ENCODE assay signal across 8 cellular contexts in genomic region chr19:4830332-4830731, GRCh38. TPM values are rescaled to one million over a fixed set of nuclear protein-coding genes. Genes with fewer than 3 reads are reported as not detected.
A peak's percentile ranks its signal among the peaks of the same experiment; 100 is the strongest.
DNase-seq lines count a peak whose midpoint lies in the region; ATAC-seq and TF ChIP-seq lines count a peak whose summit lies in the region.

No MANE protein-coding gene starts in this region.

- no peaks in the 10 kb centered on the region for H3K27me3 Mint-ChIP-seq in dendritic cell treated with granulocyte-macrophage colony-stimulating factor and Interleukin-4, amounts not matched to agents 40 ng/mL and 50 ng/mL, for 4 days
- peaks cover 23% of the 10 kb centered on the region for H3K27me3 Mint-ChIP-seq in neural crest cell (ENCODE audit: low read depth)

- peak overlapping the region; percentile 65 for H3K4me2 ChIP-seq in MM.1S (ENCODE audit: low read depth, low read length)

- CTCF ChIA-PET in BJ (lab: Yijun Ruan, JAX): interaction anchor here (0.6 to 1.6 kb wide), 2 partner anchors 26 to 27 kb away, joined by 3 to 8 read pairs; no protein-coding TSS in a partner anchor

- peaks cover 47% of the 10 kb centered on the region for H3K79me2 ChIP-seq in MM.1S (ENCODE audit: low read length)

- no peak for ATAC-seq in GM18505 (IDR thresholded peaks at IDR 0.05; ENCODE audit: unreplicated experiment)

- no peaks in the 10 kb centered on the region for H3K9me3 Mint-ChIP-seq in dendritic cell treated with granulocyte-macrophage colony-stimulating factor and Interleukin-4, amounts not matched to agents 40 ng/mL and 50 ng/mL, for 4 days
- H3K9me3 Mint-ChIP-seq in neural crest cell: no peaks in the 10 kb centered on the region

- intact Hi-C loops in dendritic cell treated with granulocyte-macrophage colony-stimulating factor and Interleukin-4, amounts not matched to agents 40 ng/mL and 50 ng/mL, for 4 days (cut with micrococcal nuclease): loop anchor here (2.0 kb wide), 1 partner anchor 14 kb away; no protein-coding TSS in a partner anchor

- H3K4me3 Mint-ChIP-seq in dendritic cell treated with granulocyte-macrophage colony-stimulating factor and Interleukin-4, amounts not matched to agents 40 ng/mL and 50 ng/mL, for 4 days: peak overlapping the region; percentile 94
- H3K4me3 Mint-ChIP-seq in neural crest cell: peak overlapping the region; percentile 66

- no peaks in the 10 kb centered on the region for H3K9me3 ChIP-seq in MM.1S (replicated peaks; ENCODE audit: insufficient read depth, low read length)

- H4K20me1 ChIP-seq in MM.1S (ENCODE audit: insufficient read depth, low read length): no peaks in the 10 kb centered on the region

- H3K4me1 ChIP-seq in MM.1S (ENCODE audit: low read length): peaks cover 7% of the 10 kb centered on the region

- H2AFZ ChIP-seq in MM.1S (ENCODE audit: low read length): no peak overlapping the region

- H3K27ac ChIP-seq in MM.1S (ENCODE audit: low read length): no peak overlapping the region; the same call in 1 of the 2 replicates

- H3K4me3 ChIP-seq in BJ (ENCODE audit: low read depth, low read length) (peak overlapping the region; percentile 100), MM.1S (ENCODE audit: low read length) (peak overlapping the region; percentile 96)

- H3K27ac Mint-ChIP-seq in dendritic cell treated with granulocyte-macrophage colony-stimulating factor and Interleukin-4, amounts not matched to agents 40 ng/mL and 50 ng/mL, for 4 days: peak overlapping the region; percentile 93
- H3K27ac Mint-ChIP-seq in neural crest cell (ENCODE audit: unreplicated experiment): no peak overlapping the region

- peaks cover 15% of the 10 kb centered on the region for H3F3A ChIP-seq in MM.1S (ENCODE audit: insufficient read depth, low read length)

- TF ChIP-seq CTCF in BJ (IDR thresholded peaks at IDR 0.05; ENCODE audit: insufficient read depth, low read depth, low read length) (no peak), MM.1S (IDR thresholded peaks at IDR 0.05; ENCODE audit: low read length) (no peak), neural crest cell (conservative IDR thresholded peaks at IDR 0.05) (no peak)

- peaks cover 46% of the 10 kb centered on the region for H3K36me3 Mint-ChIP-seq in dendritic cell treated with granulocyte-macrophage colony-stimulating factor and Interleukin-4, amounts not matched to agents 40 ng/mL and 50 ng/mL, for 4 days (ENCODE audit: low read depth)
- H3K36me3 Mint-ChIP-seq in neural crest cell (ENCODE audit: low read depth): no peaks in the 10 kb centered on the region

- no peak for DNase-seq in BJ (ENCODE audit: low read depth)
- DNase-seq in MM.1S: no peak
- no peak for DNase-seq in neural crest cell (ENCODE audit: low read depth, low spot score)
- no peak for DNase-seq in NCI-H2196 (lab: John Stamatoyannopoulos, UW; ENCODE audit: unreplicated experiment)
- DNase-seq in NK-92 treated with Interleukin-12 subunit alpha and Interleukin-12 subunit beta, amount 100 ng/mL, for 24 hours (lab: John Stamatoyannopoulos, UW): no peak
- no peak for DNase-seq in HPDE6-E6E7 (ENCODE audit: extremely low spot score)

- H3K36me3 ChIP-seq in BJ (ENCODE audit: control insufficient read depth, insufficient read depth, low read length) (no peaks in the 10 kb centered on the region), MM.1S (replicated peaks; ENCODE audit: insufficient read depth, low read length) (no peaks in the 10 kb centered on the region)

- H3K4me1 Mint-ChIP-seq in dendritic cell treated with granulocyte-macrophage colony-stimulating factor and Interleukin-4, amounts not matched to agents 40 ng/mL and 50 ng/mL, for 4 days (ENCODE audit: low read depth): peaks cover 46% of the 10 kb centered on the region
- peaks cover 7% of the 10 kb centered on the region for H3K4me1 Mint-ChIP-seq in neural crest cell

- H3K27me3 ChIP-seq in BJ (ENCODE audit: control insufficient read depth, insufficient read depth, low read length) (no peaks in the 10 kb centered on the region), MM.1S (replicated peaks; ENCODE audit: insufficient read depth, low read length) (no peaks in the 10 kb centered on the region)

- no peaks in the 10 kb centered on the region for H3K9me2 ChIP-seq in MM.1S (replicated peaks; ENCODE audit: insufficient read depth, low read length)

- H3K9ac ChIP-seq in MM.1S (ENCODE audit: low read length): peak overlapping the region; percentile 84; the same call in 1 of the 2 replicates

- TF ChIP-seq POLR2A in GM18505 (IDR thresholded peaks at IDR 0.05; ENCODE audit: borderline replicate concordance, extremely low read depth, insufficient read depth, insufficient read length): no peak

- POLR2A ChIA-PET in BJ (lab: Charles Lee): interaction anchor here (0.7 kb wide), 1 partner anchor 81 kb away, joined by 3 read pairs; no protein-coding TSS in a partner anchor

RNA-seq across cellular contexts. Expression of gene TICAM1, which starts 1.2 kb away (rescaled TPM):
- 1.7 and 1.9 TPM in 2 replicates for polyA plus RNA-seq in BJ (2011; rRNA removed)
- 1.7 and 3.4 TPM in 2 replicates for polyA minus RNA-seq in BJ (2011; rRNA and poly(A)+ RNA removed)
- total RNA-seq in neural crest cell: 0.72 and 0.96 TPM in 2 replicates

RNA-seq across cellular contexts. Expression of gene PLIN3, which starts 37.1 kb away (rescaled TPM):
- 128 and 211 TPM in 2 replicates for polyA plus RNA-seq in BJ (2011; rRNA removed)
- 118 and 138 TPM in 2 replicates for polyA minus RNA-seq in BJ (2011; rRNA and poly(A)+ RNA removed)
- total RNA-seq in neural crest cell: 40.3 and 42.4 TPM in 2 replicates

RNA-seq across cellular contexts. Expression of gene FEM1A, which starts 38.8 kb away (rescaled TPM):
- polyA plus RNA-seq in BJ (2011; rRNA removed): 3.8 and 5.6 TPM in 2 replicates
- polyA minus RNA-seq in BJ (2011; rRNA and poly(A)+ RNA removed): 6.0 and 8.3 TPM in 2 replicates
- 16.9 and 17.3 TPM in 2 replicates for total RNA-seq in neural crest cell
